In the genomic region with DNA sequence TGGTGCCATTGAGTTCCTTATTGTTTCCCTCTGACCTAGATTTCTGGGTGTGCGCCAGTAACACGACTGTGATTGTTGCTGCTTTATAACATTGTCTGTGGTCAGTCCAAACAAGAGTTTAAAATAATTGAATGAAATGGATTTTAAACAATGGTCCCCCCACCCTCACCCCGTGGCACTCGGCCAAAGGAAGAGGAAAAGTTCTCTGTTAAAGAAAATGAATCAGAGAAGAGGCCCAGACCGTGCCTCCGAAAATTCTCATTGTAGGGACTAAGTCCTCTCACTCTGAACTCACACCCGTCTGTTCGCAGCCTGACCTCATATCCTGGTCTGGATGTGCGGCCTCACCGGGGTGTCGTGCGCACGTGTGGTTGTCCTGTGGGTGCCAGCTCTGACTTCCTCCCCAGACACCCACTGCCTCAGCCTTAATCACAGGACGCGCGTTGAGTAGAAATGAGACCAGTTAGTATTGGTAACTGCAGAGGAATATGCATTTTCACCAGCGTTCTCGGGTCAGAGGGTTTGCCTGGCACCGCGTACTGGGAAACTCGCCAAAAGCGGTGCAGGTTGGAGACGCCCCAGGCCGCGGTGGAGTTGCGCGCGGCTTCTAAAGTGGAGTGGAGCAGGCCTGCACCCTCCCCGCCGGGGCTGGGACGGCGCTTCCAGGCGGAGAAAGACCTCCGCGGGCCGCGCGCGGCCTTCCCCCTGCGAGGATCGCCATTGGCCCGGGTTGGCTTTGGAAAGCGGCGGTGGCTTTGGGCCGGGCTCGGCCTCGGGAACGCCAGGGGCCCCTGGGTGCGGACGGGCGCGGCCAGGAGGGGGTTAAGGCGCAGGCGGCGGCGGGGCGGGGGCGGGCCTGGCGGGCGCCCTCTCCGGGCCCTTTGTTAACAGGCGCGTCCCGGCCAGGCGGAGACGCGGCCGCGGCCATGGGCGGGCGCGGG, we compare ENCODE assay signal across 8 cellular contexts. TPM values are rescaled to one million over a fixed set of nuclear protein-coding genes. Genes with fewer than 3 reads are reported as not detected.
DNase-seq lines count a peak whose midpoint lies in the region; ATAC-seq, FAIRE-seq and TF ChIP-seq lines count a peak whose summit lies in the region.

Gene ABL1, plus strand, starts transcription at position 884 of the 941 bp plus-strand sequence. CDS start 193 bp downstream, outside the sequence.

- H3K4me3 Mint-ChIP-seq in dendritic cell treated with granulocyte-macrophage colony-stimulating factor and Interleukin-4, amounts not matched to agents 40 ng/mL and 50 ng/mL, for 4 days: peak within 1 kb of the TSS; percentile 87

- intact Hi-C loops in dendritic cell treated with granulocyte-macrophage colony-stimulating factor and Interleukin-4, amounts not matched to agents 40 ng/mL and 50 ng/mL, for 4 days (cut with micrococcal nuclease): no loop called here
- intact Hi-C loops in HepG2 (cut with micrococcal nuclease; ENCODE audit: unreplicated experiment): loop anchor here (10.0 kb wide), 1 partner anchor 120 kb away; no protein-coding TSS in a partner anchor

- H3K27me3 Mint-ChIP-seq in dendritic cell treated with granulocyte-macrophage colony-stimulating factor and Interleukin-4, amounts not matched to agents 40 ng/mL and 50 ng/mL, for 4 days: peaks cover 2% of the 10 kb centered on the region

- DNase-seq in 8988T (peak; percentile 86), NCI-H446 (lab: John Stamatoyannopoulos, UW) (peak; percentile 21 to 61), HepG2 (ENCODE audit: low spot score) (peak; percentile 67)
- DNase-seq in activated CD4-positive, alpha-beta T cell treated with anti-CD3 and anti-CD28 coated beads, Interleukin-2, amount 50 U/mL, for 1 hour: peak; percentile 48
- DNase-seq in stimulated activated CD4-positive, alpha-beta T cell treated with anti-CD3 and anti-CD28 coated beads, Interleukin-4, amount 100 ng/mL, for 48 hours (ENCODE audit: low read depth in 2 of 2): peak; percentile 58 to 73

- no peaks in the 10 kb centered on the region for H3K27me3 ChIP-seq in HepG2 (ENCODE audit: control insufficient read depth in 1 of 2, insufficient read depth in 2 of 2, low read length in 2 of 2)

- no peak for TF ChIP-seq CTCF in HepG2 (CRISPR knock-in tag; IDR thresholded peaks at IDR 0.05)

- H3K4me1 ChIP-seq in HepG2 (ENCODE audit: insufficient read depth, low read length): peaks cover 38% of the 10 kb centered on the region

- peak within 1 kb of the TSS; percentile 39 for H2AFZ ChIP-seq in HepG2 (ENCODE audit: low read length)

- POLR2A ChIA-PET in HepG2 (lab: Yijun Ruan, JAX): no interaction called here

- no peaks in the 10 kb centered on the region for H4K20me1 ChIP-seq in HepG2 (ENCODE audit: insufficient read depth, low read length)

- peaks cover 7% of the 10 kb centered on the region for H3K36me3 Mint-ChIP-seq in dendritic cell treated with granulocyte-macrophage colony-stimulating factor and Interleukin-4, amounts not matched to agents 40 ng/mL and 50 ng/mL, for 4 days (ENCODE audit: low read depth)

- H3K4me1 Mint-ChIP-seq in dendritic cell treated with granulocyte-macrophage colony-stimulating factor and Interleukin-4, amounts not matched to agents 40 ng/mL and 50 ng/mL, for 4 days (ENCODE audit: low read depth): peaks cover 53% of the 10 kb centered on the region

- in situ Hi-C loops in HepG2 (cut with HindIII; ENCODE audit: extremely low pct_ligation_motif_present, low pct_unique_long_range_greater_than_20kb): no loop called here

- TSS peak; percentile 80 for BruUV-seq in HepG2 (replicated peaks; lab: Mats Ljungman, UMichigan)

- peak within 1 kb of the TSS; percentile 88 for H3K27ac ChIP-seq in HepG2 (ENCODE audit: extremely low read length, insufficient read depth, low read length)

- ATAC-seq in GM18520 (IDR thresholded peaks at IDR 0.05; ENCODE audit: unreplicated experiment) (peak; percentile 62), HG03103 (IDR thresholded peaks at IDR 0.05; ENCODE audit: low read depth, unreplicated experiment) (peak; percentile 54), HepG2 (peak; percentile 88)

- TF ChIP-seq POLR2A in HepG2 (IDR thresholded peaks at IDR 0.05; ENCODE audit: insufficient read depth in 1 of 2, low read depth in 2 of 2, low read length in 2 of 2): peak; percentile 30 to 64; a peak in 3 of 4 replicates

- peak; percentile 4 for FAIRE-seq in HepG2 (lab: Jason Lieb, UNC)

- no peak for TF ChIP-seq RAD21 in HepG2 (CRISPR knock-in tag; IDR thresholded peaks at IDR 0.05)

- no peaks in the 10 kb centered on the region for H3K36me3 ChIP-seq in HepG2 (replicated peaks in 1 of 2; ENCODE audit: control insufficient read depth in 1 of 2, insufficient read depth in 2 of 2, low read length in 2 of 2)

- TF ChIP-seq EP300 in HepG2 (IDR thresholded peaks at IDR 0.05; ENCODE audit: low read depth in 2 of 2, low read length in 2 of 2) (no peak), HepG2 (CRISPR knock-in tag; IDR thresholded peaks at IDR 0.05; ENCODE audit: borderline replicate concordance) (no peak)

- WGBS in HepG2 (ENCODE audit: low lambda C conversion rate): 13% methylated on average over 10 of the region's 72 CpGs

- H3K9ac ChIP-seq in HepG2 (ENCODE audit: insufficient read depth, low read depth, low read length): peak within 1 kb of the TSS; percentile 92

- H3K4me3 ChIP-seq in HepG2 (replicated peaks in 1 of 3; ENCODE audit: insufficient read depth in 1 of 3, low read depth in 2 of 3, low read length in 3 of 3): peak within 1 kb of the TSS; percentile 66 to 92 (median 81)

- H3K4me2 ChIP-seq in HepG2 (ENCODE audit: low read depth, low read length): peak within 1 kb of the TSS; percentile 94

- no peaks in the 10 kb centered on the region for H3K9me3 ChIP-seq in HepG2 (ENCODE audit: low read length)

- H3K79me2 ChIP-seq in HepG2 (ENCODE audit: insufficient read depth, low read length): peaks cover 40% of the 10 kb centered on the region

- no peaks in the 10 kb centered on the region for H3K9me3 Mint-ChIP-seq in dendritic cell treated with granulocyte-macrophage colony-stimulating factor and Interleukin-4, amounts not matched to agents 40 ng/mL and 50 ng/mL, for 4 days

- CTCF ChIA-PET in HepG2 (lab: Yijun Ruan, JAX; ENCODE audit: low intra/inter-chr PET ratio, low total read pairs): no interaction called here

- peak within 1 kb of the TSS; percentile 91 for H3K27ac Mint-ChIP-seq in dendritic cell treated with granulocyte-macrophage colony-stimulating factor and Interleukin-4, amounts not matched to agents 40 ng/mL and 50 ng/mL, for 4 days

TF ChIP-seq in HepG2, 621 proteins besides CTCF, POLR2A, EP300 and RAD21 (continues in another document):
- TF ChIP-seq MAFK (conservative IDR thresholded peaks at IDR 0.05 in 1 of 2, IDR thresholded peaks at IDR 0.05 in 1 of 2; ENCODE audit: low read length in 2 of 2): no peak
- no peak for TF ChIP-seq WIZ (CRISPR knock-in tag; IDR thresholded peaks at IDR 0.05)

RNA-seq across cellular contexts. Expression of gene ABL1, which starts in this region (rescaled TPM):
- 19.3 and 20.4 TPM in 2 replicates for total RNA-seq in HepG2 (2016; rRNA removed; fragmentation: Illumina TruSeq; extraction: Trizol)
- total RNA-seq in HepG2 (2016; cell fraction: cytosol; rRNA removed; fragmentation: Illumina TruSeq; extraction: Trizol; ENCODE audit: low read depth): 2.2 and 2.4 TPM in 2 replicates
- total RNA-seq in HepG2 (2016; cell fraction: insoluble cytoplasmic fraction; rRNA removed; fragmentation: Illumina TruSeq; extraction: Trizol): 15.8 and 21.7 TPM in 2 replicates
- total RNA-seq in HepG2 (2016; cell fraction: membrane; rRNA removed; fragmentation: Illumina TruSeq; extraction: Trizol): 9.2 and 9.8 TPM in 2 replicates
- 21.9 and 22.1 TPM in 2 replicates for total RNA-seq in HepG2 (2016; cell fraction: nucleus; rRNA removed; fragmentation: Illumina TruSeq; extraction: Trizol)
- 10.8 and 14.1 TPM in 2 replicates for polyA plus RNA-seq in HepG2 (2011; rRNA removed)
- polyA plus RNA-seq in HepG2 (2011; cell fraction: cytosol; rRNA removed): 11.9 and 13.3 TPM in 2 replicates
- polyA plus RNA-seq in HepG2 (2011; cell fraction: nucleus; rRNA removed): 13.6 and 15.9 TPM in 2 replicates
- 17.7 and 20.4 TPM in 2 replicates for polyA plus RNA-seq in HepG2 (2012)
- polyA plus RNA-seq in HepG2 (2016; cell fraction: cytosol; fragmentation: Illumina TruSeq; extraction: Trizol; ENCODE audit: low read depth): 1.8 and 1.9 TPM in 2 replicates
- 15.4 and 23.6 TPM in 2 replicates for polyA plus RNA-seq in HepG2 (2016; cell fraction: insoluble cytoplasmic fraction; fragmentation: Illumina TruSeq; extraction: Trizol; ENCODE audit: low read depth)
- polyA plus RNA-seq in HepG2 (2016; cell fraction: membrane; fragmentation: Illumina TruSeq; extraction: Trizol; ENCODE audit: low read depth): 4.9 and 5.1 TPM in 2 replicates
- 30.9 and 34.3 TPM in 2 replicates for polyA plus RNA-seq in HepG2 (2016; cell fraction: nucleus; fragmentation: Illumina TruSeq; extraction: Trizol; ENCODE audit: insufficient read depth, low read depth)
- polyA minus RNA-seq in HepG2 (2011; rRNA and poly(A)+ RNA removed; ENCODE audit: low replicate concordance): 34.8 and 80.5 TPM in 2 replicates
- 19.1 and 20.7 TPM in 2 replicates for polyA minus RNA-seq in HepG2 (2011; cell fraction: cytosol; rRNA and poly(A)+ RNA removed)
- polyA minus RNA-seq in HepG2 (2011; cell fraction: nucleus; rRNA and poly(A)+ RNA removed): 24.1 and 29.0 TPM in 2 replicates

Comparison
In these comparisons a context has a peak if more than half of its experiments do, and no peak if none do; other contexts are left out.
1. Peak in every context shown above with its lines: DNase-seq, ATAC-seq, H3K4me3 ChIP-seq and H3K27ac ChIP-seq.